ENCODE assay signal across 21 cellular contexts in the genomic region with DNA sequence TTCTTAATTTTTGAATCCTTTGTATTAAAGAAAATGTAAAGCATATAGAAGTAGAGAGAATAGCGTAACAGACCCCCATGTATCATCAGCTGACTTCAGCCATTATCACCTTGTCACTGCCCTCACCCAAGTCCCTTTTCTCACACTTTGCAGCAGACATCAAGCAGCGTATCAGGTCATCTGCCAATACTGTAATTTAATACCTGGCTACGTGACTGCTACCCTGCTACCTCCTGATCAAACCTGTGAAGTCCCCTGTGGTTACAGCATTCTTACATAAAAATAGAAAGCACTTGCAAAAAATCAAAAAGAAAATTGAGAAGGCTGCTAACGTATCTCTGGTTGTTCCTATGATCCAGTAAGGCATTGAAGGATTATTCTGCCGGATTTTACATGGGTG.
"Had no signal": no experiment of that assay in that cellular context is flagged by ENCODE, and none has a peak within 500 bp of the region (broad histone marks: within the 10 kb centered on the region; RNA-seq: fewer than 3 reads in every experiment).

No MANE protein-coding gene starts in this region.

- H3K27ac ChIP-seq: foreskin keratinocyte, hepatocyte, left lung, ovary, psoas muscle, upper lobe of right lung, VCaP had no signal

- H3K4me2 ChIP-seq: hepatocyte had no signal

- H3K4me3 ChIP-seq: hepatocyte, left lung, lung, ovary, psoas muscle, upper lobe of right lung had no signal

- ATAC-seq: activated naive CD4-positive, alpha-beta T cell treated with anti-CD3 and anti-CD28 coated beads, Interleukin-2, amount 50 U/mL, for 72 hours; activated T-helper 17 cell treated with anti-CD3 and anti-CD28 coated beads, Interleukin-2, amount 50 U/mL, for 72 hours; foreskin keratinocyte; left lung; naive thymus-derived CD8-positive, alpha-beta T cell; psoas muscle; right cardiac atrium; stimulated activated naive CD8-positive, alpha-beta T cell treated with anti-CD3 and anti-CD28 coated beads, Interleukin-15, Interleukin-2, amounts not matched to agents 100 U/mL and 50 U/mL, for 24 hours; upper lobe of right lung had no signal

- H3K36me3 ChIP-seq: ovary, upper lobe of right lung had no signal

- H3K9me3 ChIP-seq: left lung, ovary, psoas muscle, upper lobe of right lung had no signal

- DNase-seq: activated CD8-positive, alpha-beta memory T cell treated with anti-CD3 and anti-CD28 coated beads for 24 hours; activated CD8-positive, alpha-beta memory T cell treated with anti-CD3 and anti-CD28 coated beads, Interleukin-2, amount 50 U/mL, for 4 hours; activated T-cell treated with anti-CD3 and anti-CD28 coated beads, Interleukin-2, amount 50 U/mL, for 24 hours; aorta; caudate nucleus; effector CD4-positive, alpha-beta T cell; foreskin keratinocyte; kidney glomerular epithelial cell; left lung; naive thymus-derived CD8-positive, alpha-beta T cell; ovary; psoas muscle; right cardiac atrium; stimulated activated CD4-positive, alpha-beta T cell treated with anti-CD3 and anti-CD28 coated beads, Interleukin-4, amount 100 ng/mL, for 24 hours; stimulated activated naive CD8-positive, alpha-beta T cell treated with anti-CD3 and anti-CD28 coated beads, Interleukin-15, Interleukin-2, amounts not matched to agents 100 U/mL and 50 U/mL, for 24 hours; upper lobe of right lung had no signal

- H3K4me1 ChIP-seq: foreskin keratinocyte, psoas muscle had no signal

- H2AFZ ChIP-seq: hepatocyte had no signal

- H3K27me3 ChIP-seq: hepatocyte, left lung, ovary, upper lobe of right lung had no signal

- H3K79me2 ChIP-seq: hepatocyte had no signal
